In the genomic region with DNA sequence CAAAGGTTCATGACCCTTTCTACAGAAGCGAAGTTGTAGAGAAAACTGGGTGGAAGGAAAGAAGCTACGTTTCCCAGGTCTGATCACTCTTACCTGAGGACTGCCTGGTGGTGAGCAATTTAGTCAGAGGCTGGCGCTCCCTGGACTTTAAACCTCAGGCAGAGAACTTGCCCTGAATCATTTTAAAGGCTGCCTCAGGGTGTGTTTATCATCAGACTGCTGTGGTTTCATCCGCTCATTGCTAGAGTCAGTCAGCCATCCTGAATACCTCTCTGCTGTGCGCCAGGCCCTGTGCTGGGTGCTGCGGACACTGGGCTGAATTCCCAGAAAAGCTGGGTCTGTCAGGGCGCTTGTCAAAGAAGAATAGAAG, we compare ENCODE assay signal across 10 cellular contexts. TPM values are rescaled to one million over a fixed set of nuclear protein-coding genes. Genes with fewer than 3 reads are reported as not detected.
DNase-seq lines count a peak whose midpoint lies in the region; ATAC-seq and TF ChIP-seq lines count a peak whose summit lies in the region.
"Had no signal": no experiment of that assay in that cellular context is flagged by ENCODE, and none has a peak within 500 bp of the region (broad histone marks: within the 10 kb centered on the region; RNA-seq: fewer than 3 reads in every experiment).

No MANE protein-coding gene starts in this region.

- H3K9me3 ChIP-seq in PC-9 (ENCODE audit: insufficient read depth, low read depth) (peaks cover 9% of the 10 kb centered on the region; the same call in 1 of the 2 replicates), esophagus squamous epithelium (no peaks in the 10 kb centered on the region), neuron (ENCODE audit: low read length) (peaks cover 22% of the 10 kb centered on the region), testis (no peaks in the 10 kb centered on the region)
- H3K9me3 ChIP-seq: thoracic aorta had no signal

- H4K20me1 ChIP-seq in PC-9 (ENCODE audit: insufficient read depth): no peaks in the 10 kb centered on the region

- no peak for ATAC-seq in HG02981 (IDR thresholded peaks at IDR 0.05; ENCODE audit: unreplicated experiment)

- H3K4me1 ChIP-seq in PC-9 (replicated peaks; ENCODE audit: insufficient read depth): peaks cover 32% of the 10 kb centered on the region
- H3K4me1 ChIP-seq in esophagus squamous epithelium: peaks cover 19 to 43% (median 26%) of the 10 kb centered on the region in 3 donors
- H3K4me1 ChIP-seq in neuron (ENCODE audit: insufficient read depth, low read length): peaks cover 65% of the 10 kb centered on the region
- peaks cover 21% of the 10 kb centered on the region for H3K4me1 ChIP-seq in testis

- TF ChIP-seq POLR2A in esophagus squamous epithelium (IDR thresholded peaks at IDR 0.05) (no peak), testis (IDR thresholded peaks at IDR 0.05) (no peak)

- H3K9me2 ChIP-seq in PC-9 (ENCODE audit: insufficient read depth): no peaks in the 10 kb centered on the region

- H3K79me2 ChIP-seq in PC-9 (ENCODE audit: low read depth): peaks cover 66% of the 10 kb centered on the region

- H2AFZ ChIP-seq in PC-9 (no peak overlapping the region), neuron (ENCODE audit: low read depth, low read length) (no peak overlapping the region)

- H3F3A ChIP-seq in PC-9 (ENCODE audit: insufficient read depth, low read depth): peaks cover 37% of the 10 kb centered on the region

- CTCF ChIA-PET in PC-9 (lab: Charles Lee): interaction anchor here (2.4 kb wide), 1 partner anchor 11 kb away, joined by 32 read pairs; no protein-coding TSS in a partner anchor

- intact Hi-C loops in PC-9 (cut with micrococcal nuclease; ENCODE audit: unreplicated experiment): loop anchor here (1.0 to 5.0 kb wide), 2 partner anchors 12 to 378 kb away; no protein-coding TSS in a partner anchor
- intact Hi-C loops in esophagus squamous epithelium (cut with DNase I): loop anchor here (5.0 kb wide), 1 partner anchor 33 kb away; no protein-coding TSS in a partner anchor
- intact Hi-C loops in testis (cut with DNase I; ENCODE audit: low total_unique reads): loop anchor here (5.0 to 10.0 kb wide), 2 partner anchors 33 to 110 kb away; no protein-coding TSS in a partner anchor

- 29 to 32% methylated on average over 3 to 4 of the region's 7 CpGs for WGBS in esophagus squamous epithelium, 2 donors
- 81 to 87% methylated on average over 7 of the region's 7 CpGs for WGBS in testis, 2 donors

- H3K4me3 ChIP-seq in PC-9: peak overlapping the region; percentile 96
- H3K4me3 ChIP-seq in esophagus squamous epithelium: peak overlapping the region in 1 of 4 donors; percentile 19
- peak overlapping the region; percentile 98 for H3K4me3 ChIP-seq in neuron (ENCODE audit: low read length)
- H3K4me3 ChIP-seq in testis: no peak overlapping the region

- peak overlapping the region; percentile 85 for H3K27ac ChIP-seq in PC-9
- H3K27ac ChIP-seq in esophagus squamous epithelium: peak overlapping the region; percentile 49 to 89 (median 68)
- H3K27ac ChIP-seq in testis: no peak overlapping the region
- H3K27ac ChIP-seq: thoracic aorta had no signal

- peak overlapping the region; percentile 96 for H3K4me2 ChIP-seq in PC-9

- POLR2A ChIA-PET in PC-9 (lab: Charles Lee; ENCODE audit: unreplicated experiment): interaction anchor here (0.6 to 1.2 kb wide), 3 partner anchors 11 to 1473 kb away, joined by 5 to 20 read pairs (median 7); no protein-coding TSS in a partner anchor

- DNase-seq in EH (ENCODE audit: low read depth): peak; percentile 70
- DNase-seq in PC-9: peak; percentile 39 to 89
- no peak for DNase-seq in esophagus squamous epithelium (lab: John Stamatoyannopoulos, UW)
- DNase-seq in HUDEP-2 (lab: John Stamatoyannopoulos, UW; ENCODE audit: unreplicated experiment in 76 of 76): no peak
- no peak for DNase-seq in DMS 273 (lab: John Stamatoyannopoulos, UW; ENCODE audit: unreplicated experiment)
- DNase-seq in testis: no peak
- DNase-seq: Right ventricle myocardium superior had no signal

- no TSS peak for BruUV-seq in PC-9 (replicated peaks; lab: Mats Ljungman, UMichigan)

- H3K36me3 ChIP-seq in PC-9 (ENCODE audit: low read depth) (peaks cover 38% of the 10 kb centered on the region), esophagus squamous epithelium (no peaks in the 10 kb centered on the region), neuron (ENCODE audit: insufficient read depth, low read length) (peaks cover 35% of the 10 kb centered on the region), testis (ENCODE audit: low read depth, missing control alignments) (no peaks in the 10 kb centered on the region)
- H3K36me3 ChIP-seq: thoracic aorta had no signal

- TF ChIP-seq CTCF in PC-9 (conservative IDR thresholded peaks at IDR 0.05) (no peak), esophagus squamous epithelium (IDR thresholded peaks at IDR 0.05) (no peak), testis (IDR thresholded peaks at IDR 0.05) (no peak)

- no peaks in the 10 kb centered on the region for H3K27me3 ChIP-seq in PC-9 (ENCODE audit: insufficient read depth, low read depth)
- H3K27me3 ChIP-seq in esophagus squamous epithelium: peaks cover 0 to 7% (median 0%) of the 10 kb centered on the region in 4 donors
- no peaks in the 10 kb centered on the region for H3K27me3 ChIP-seq in neuron (ENCODE audit: insufficient read depth, low read length)
- H3K27me3 ChIP-seq in testis: no peaks in the 10 kb centered on the region

RNA-seq across cellular contexts. Expression of a gene that starts 2.7 kb away (rescaled TPM):
- total RNA-seq in PC-9 (2021) (28.4 and 34.5 TPM in 2 replicates), esophagus squamous epithelium (1 to 10 TPM; 2.4 to 8.4 (median 4.6) TPM), testis (10 to 100 TPM in 1 of 2 donors, 1 to 10 TPM in 1; 4.5 to 10.2 TPM)
- polyA plus RNA-seq in testis (ENCODE audit: insufficient read depth, low read depth, low replicate concordance): 6.1 TPM

RNA-seq across cellular contexts. Expression of a gene that starts 32.0 kb away (rescaled TPM):
- total RNA-seq in PC-9 (2021) (57.8 and 95.3 TPM in 2 replicates), esophagus squamous epithelium (10 to 100 TPM; 15.0 to 23.3 (median 16.7) TPM), testis (10 to 100 TPM; 41.5 to 43.4 TPM)
- polyA plus RNA-seq in testis (ENCODE audit: insufficient read depth, low read depth, low replicate concordance): 12.3 TPM

RNA-seq across cellular contexts. Expression of a gene that starts 38.1 kb away (rescaled TPM):
- total RNA-seq in PC-9 (2021) (not detected in 2 replicates), esophagus squamous epithelium (10 to 100 TPM in 1 of 4 donors, 1 to 10 TPM in 2, under 1 TPM in 1; 0.04 to 19.5 (median 5.1) TPM), testis (1 to 10 TPM in 1 of 2 donors, under 1 TPM in 1; 0.87 to 3.8 TPM)
- 12.1 TPM for polyA plus RNA-seq in testis (ENCODE audit: insufficient read depth, low read depth, low replicate concordance)

Comparison
In these comparisons a context has a peak if more than half of its experiments do, and no peak if none do; other contexts are left out.
1. DNase-seq: peak in EH (single experiment) and PC-9 (2 of 2); none in esophagus squamous epithelium (single experiment), HUDEP-2 (0 of 76), DMS 273 (single experiment) and testis (single experiment).
2. H3K27ac ChIP-seq: peak in PC-9 (single experiment) and esophagus squamous epithelium (4 of 4); none in testis (0 of 2).
3. H3K4me3 ChIP-seq: peak in PC-9 (single experiment) and neuron (single experiment); none in testis (0 of 2).